1 cellular context compared by ENCODE assay signal in the genomic region with DNA sequence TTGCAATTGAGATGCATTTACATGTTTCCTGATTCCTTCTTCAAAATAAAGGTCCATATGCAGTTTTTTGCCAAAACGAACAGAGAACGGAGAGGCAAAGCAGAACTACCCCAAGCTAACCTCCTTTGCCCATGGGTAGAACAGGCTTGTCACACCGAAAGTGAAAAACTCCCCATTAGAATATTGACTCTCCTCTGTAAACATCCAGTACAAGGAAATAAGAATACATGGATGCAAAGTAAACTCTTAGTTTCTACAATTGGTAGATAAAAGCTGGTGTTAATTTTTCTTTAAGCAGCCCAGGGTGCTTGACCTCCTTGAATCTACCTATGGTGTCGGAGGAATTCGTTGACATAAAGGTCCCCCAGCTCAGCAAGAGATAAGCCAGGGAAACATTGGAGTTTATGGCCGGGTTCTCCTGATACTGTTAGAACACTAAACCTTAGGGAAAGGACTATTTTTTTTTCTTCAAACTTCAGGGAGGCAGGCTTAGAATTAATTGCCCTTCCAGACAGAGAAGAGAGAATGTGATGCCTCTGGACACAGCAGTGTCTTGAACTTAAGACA.
TF ChIP-seq lines count a peak whose summit lies in the region.

No MANE protein-coding gene starts in this region.

TF ChIP-seq in WTC11, 78 proteins besides CTCF, POLR2A, EP300 and RAD21 (continued from another document):
- TF ChIP-seq, protein P1, sequence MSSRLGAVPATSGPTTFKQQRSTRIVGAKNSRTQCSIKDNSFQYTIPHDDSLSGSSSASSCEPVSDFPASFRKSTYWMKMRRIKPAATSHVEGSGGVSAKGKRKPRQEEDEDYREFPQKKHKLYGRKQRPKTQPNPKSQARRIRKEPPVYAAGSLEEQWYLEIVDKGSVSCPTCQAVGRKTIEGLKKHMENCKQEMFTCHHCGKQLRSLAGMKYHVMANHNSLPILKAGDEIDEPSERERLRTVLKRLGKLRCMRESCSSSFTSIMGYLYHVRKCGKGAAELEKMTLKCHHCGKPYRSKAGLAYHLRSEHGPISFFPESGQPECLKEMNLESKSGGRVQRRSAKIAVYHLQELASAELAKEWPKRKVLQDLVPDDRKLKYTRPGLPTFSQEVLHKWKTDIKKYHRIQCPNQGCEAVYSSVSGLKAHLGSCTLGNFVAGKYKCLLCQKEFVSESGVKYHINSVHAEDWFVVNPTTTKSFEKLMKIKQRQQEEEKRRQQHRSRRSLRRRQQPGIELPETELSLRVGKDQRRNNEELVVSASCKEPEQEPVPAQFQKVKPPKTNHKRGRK (CRISPR knock-in tag; IDR thresholded peaks at IDR 0.05; ENCODE audit: borderline replicate concordance): no peak
- TF ChIP-seq SP1 (CRISPR knock-in tag; conservative IDR thresholded peaks at IDR 0.05): no peak
- TF ChIP-seq GABPB1 (CRISPR knock-in tag; IDR thresholded peaks at IDR 0.05): no peak
- TF ChIP-seq, protein P2, sequence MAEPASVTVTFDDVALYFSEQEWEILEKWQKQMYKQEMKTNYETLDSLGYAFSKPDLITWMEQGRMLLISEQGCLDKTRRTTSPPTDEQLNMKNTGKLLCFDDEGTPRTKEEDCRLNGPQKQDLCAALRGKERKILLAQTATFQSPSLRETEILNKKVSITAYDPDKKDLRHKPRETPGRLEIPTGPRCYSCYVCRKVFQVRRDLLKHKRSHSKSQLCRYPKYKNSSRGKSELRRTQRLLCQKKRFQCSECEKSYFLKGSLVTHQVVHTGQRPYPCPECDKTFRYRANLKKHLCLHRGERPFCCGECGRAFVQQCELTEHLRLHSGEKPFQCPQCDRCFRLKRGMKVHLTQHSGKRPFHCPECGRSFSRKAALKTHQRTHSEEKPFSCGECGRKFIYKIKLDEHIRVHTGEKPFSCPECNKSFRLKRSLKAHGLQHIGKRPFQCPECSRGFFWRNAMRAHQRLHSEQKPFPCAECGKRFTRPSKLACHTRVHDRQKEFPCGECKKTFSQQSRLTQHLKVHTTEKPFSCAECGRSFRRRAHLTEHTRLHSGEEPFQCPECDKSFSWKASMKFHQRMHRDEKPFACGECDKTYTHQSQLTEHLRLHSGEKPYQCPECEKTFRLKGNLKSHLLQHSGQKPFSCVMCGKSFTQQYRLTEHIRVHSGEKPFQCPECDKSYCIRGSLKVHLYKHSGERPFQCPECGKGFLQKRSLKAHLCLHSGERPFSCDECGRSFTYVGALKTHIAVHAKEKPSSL (CRISPR knock-in tag; conservative IDR thresholded peaks at IDR 0.05): no peak
- TF ChIP-seq, protein P3, sequence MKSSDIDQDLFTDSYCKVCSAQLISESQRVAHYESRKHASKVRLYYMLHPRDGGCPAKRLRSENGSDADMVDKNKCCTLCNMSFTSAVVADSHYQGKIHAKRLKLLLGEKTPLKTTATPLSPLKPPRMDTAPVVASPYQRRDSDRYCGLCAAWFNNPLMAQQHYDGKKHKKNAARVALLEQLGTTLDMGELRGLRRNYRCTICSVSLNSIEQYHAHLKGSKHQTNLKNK (CRISPR knock-in tag; IDR thresholded peaks at IDR 0.05): no peak
- TF ChIP-seq ETV6 (CRISPR knock-in tag; IDR thresholded peaks at IDR 0.05): no peak
- TF ChIP-seq, protein P4, sequence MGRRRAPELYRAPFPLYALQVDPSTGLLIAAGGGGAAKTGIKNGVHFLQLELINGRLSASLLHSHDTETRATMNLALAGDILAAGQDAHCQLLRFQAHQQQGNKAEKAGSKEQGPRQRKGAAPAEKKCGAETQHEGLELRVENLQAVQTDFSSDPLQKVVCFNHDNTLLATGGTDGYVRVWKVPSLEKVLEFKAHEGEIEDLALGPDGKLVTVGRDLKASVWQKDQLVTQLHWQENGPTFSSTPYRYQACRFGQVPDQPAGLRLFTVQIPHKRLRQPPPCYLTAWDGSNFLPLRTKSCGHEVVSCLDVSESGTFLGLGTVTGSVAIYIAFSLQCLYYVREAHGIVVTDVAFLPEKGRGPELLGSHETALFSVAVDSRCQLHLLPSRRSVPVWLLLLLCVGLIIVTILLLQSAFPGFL (CRISPR knock-in tag; IDR thresholded peaks at IDR 0.05; ENCODE audit: borderline replicate concordance): no peak
- TF ChIP-seq, protein P5, sequence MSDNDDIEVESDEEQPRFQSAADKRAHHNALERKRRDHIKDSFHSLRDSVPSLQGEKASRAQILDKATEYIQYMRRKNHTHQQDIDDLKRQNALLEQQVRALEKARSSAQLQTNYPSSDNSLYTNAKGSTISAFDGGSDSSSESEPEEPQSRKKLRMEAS (CRISPR knock-in tag; IDR thresholded peaks at IDR 0.05): no peak
- TF ChIP-seq, protein P6, sequence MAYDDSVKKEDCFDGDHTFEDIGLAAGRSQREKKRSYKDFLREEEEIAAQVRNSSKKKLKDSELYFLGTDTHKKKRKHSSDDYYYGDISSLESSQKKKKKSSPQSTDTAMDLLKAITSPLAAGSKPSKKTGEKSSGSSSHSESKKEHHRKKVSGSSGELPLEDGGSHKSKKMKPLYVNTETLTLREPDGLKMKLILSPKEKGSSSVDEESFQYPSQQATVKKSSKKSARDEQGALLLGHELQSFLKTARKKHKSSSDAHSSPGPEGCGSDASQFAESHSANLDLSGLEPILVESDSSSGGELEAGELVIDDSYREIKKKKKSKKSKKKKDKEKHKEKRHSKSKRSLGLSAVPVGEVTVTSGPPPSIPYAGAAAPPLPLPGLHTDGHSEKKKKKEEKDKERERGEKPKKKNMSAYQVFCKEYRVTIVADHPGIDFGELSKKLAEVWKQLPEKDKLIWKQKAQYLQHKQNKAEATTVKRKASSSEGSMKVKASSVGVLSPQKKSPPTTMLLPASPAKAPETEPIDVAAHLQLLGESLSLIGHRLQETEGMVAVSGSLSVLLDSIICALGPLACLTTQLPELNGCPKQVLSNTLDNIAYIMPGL (CRISPR knock-in tag; IDR thresholded peaks at IDR 0.05): no peak
- TF ChIP-seq, protein P7, sequence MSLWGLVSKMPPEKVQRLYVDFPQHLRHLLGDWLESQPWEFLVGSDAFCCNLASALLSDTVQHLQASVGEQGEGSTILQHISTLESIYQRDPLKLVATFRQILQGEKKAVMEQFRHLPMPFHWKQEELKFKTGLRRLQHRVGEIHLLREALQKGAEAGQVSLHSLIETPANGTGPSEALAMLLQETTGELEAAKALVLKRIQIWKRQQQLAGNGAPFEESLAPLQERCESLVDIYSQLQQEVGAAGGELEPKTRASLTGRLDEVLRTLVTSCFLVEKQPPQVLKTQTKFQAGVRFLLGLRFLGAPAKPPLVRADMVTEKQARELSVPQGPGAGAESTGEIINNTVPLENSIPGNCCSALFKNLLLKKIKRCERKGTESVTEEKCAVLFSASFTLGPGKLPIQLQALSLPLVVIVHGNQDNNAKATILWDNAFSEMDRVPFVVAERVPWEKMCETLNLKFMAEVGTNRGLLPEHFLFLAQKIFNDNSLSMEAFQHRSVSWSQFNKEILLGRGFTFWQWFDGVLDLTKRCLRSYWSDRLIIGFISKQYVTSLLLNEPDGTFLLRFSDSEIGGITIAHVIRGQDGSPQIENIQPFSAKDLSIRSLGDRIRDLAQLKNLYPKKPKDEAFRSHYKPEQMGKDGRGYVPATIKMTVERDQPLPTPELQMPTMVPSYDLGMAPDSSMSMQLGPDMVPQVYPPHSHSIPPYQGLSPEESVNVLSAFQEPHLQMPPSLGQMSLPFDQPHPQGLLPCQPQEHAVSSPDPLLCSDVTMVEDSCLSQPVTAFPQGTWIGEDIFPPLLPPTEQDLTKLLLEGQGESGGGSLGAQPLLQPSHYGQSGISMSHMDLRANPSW (CRISPR knock-in tag; conservative IDR thresholded peaks at IDR 0.05; ENCODE audit: low read depth): no peak
- no peak for TF ChIP-seq GTF2I (CRISPR knock-in tag; conservative IDR thresholded peaks at IDR 0.05)
- TF ChIP-seq, protein P8, sequence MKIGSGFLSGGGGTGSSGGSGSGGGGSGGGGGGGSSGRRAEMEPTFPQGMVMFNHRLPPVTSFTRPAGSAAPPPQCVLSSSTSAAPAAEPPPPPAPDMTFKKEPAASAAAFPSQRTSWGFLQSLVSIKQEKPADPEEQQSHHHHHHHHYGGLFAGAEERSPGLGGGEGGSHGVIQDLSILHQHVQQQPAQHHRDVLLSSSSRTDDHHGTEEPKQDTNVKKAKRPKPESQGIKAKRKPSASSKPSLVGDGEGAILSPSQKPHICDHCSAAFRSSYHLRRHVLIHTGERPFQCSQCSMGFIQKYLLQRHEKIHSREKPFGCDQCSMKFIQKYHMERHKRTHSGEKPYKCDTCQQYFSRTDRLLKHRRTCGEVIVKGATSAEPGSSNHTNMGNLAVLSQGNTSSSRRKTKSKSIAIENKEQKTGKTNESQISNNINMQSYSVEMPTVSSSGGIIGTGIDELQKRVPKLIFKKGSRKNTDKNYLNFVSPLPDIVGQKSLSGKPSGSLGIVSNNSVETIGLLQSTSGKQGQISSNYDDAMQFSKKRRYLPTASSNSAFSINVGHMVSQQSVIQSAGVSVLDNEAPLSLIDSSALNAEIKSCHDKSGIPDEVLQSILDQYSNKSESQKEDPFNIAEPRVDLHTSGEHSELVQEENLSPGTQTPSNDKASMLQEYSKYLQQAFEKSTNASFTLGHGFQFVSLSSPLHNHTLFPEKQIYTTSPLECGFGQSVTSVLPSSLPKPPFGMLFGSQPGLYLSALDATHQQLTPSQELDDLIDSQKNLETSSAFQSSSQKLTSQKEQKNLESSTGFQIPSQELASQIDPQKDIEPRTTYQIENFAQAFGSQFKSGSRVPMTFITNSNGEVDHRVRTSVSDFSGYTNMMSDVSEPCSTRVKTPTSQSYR (CRISPR knock-in tag; IDR thresholded peaks at IDR 0.05): no peak
- TF ChIP-seq TP53 (CRISPR knock-in tag; IDR thresholded peaks at IDR 0.05): no peak
